In genomic region chr2:47313728-47314127, GRCh38 we compare ENCODE assay signal across 1 cellular context.
TF ChIP-seq lines count a peak whose summit lies in the region.

No MANE protein-coding gene starts in this region.

TF ChIP-seq in WTC11, 78 proteins besides CTCF, POLR2A, EP300 and RAD21:
- TF ChIP-seq ETV6 (CRISPR knock-in tag; IDR thresholded peaks at IDR 0.05) = no peak
- TF ChIP-seq SOX15 (CRISPR knock-in tag; IDR thresholded peaks at IDR 0.05) = no peak
- TF ChIP-seq OVOL2 (CRISPR knock-in tag; IDR thresholded peaks at IDR 0.05; ENCODE audit: borderline replicate concordance) = no peak
- no peak for TF ChIP-seq JUN (CRISPR knock-in tag; IDR thresholded peaks at IDR 0.05)
- TF ChIP-seq SMAD3 (CRISPR knock-in tag; IDR thresholded peaks at IDR 0.05; ENCODE audit: borderline replicate concordance) = no peak
- no peak for TF ChIP-seq MLX (CRISPR knock-in tag; IDR thresholded peaks at IDR 0.05)
- no peak for TF ChIP-seq ZNF281 (CRISPR knock-in tag; IDR thresholded peaks at IDR 0.05)
- TF ChIP-seq ZNF317 (CRISPR knock-in tag; IDR thresholded peaks at IDR 0.05; ENCODE audit: borderline replicate concordance, low read depth) = no peak
- TF ChIP-seq TP53 (CRISPR knock-in tag; IDR thresholded peaks at IDR 0.05) = no peak
- TF ChIP-seq MXD4 (CRISPR knock-in tag; IDR thresholded peaks at IDR 0.05; ENCODE audit: borderline replicate concordance) = no peak
- TF ChIP-seq GTF2I (CRISPR knock-in tag; conservative IDR thresholded peaks at IDR 0.05) = no peak
- no peak for TF ChIP-seq ELF4 (CRISPR knock-in tag; IDR thresholded peaks at IDR 0.05; ENCODE audit: low read depth)
- no peak for TF ChIP-seq JAZF1 (CRISPR knock-in tag; IDR thresholded peaks at IDR 0.05)
- TF ChIP-seq MYBL2 (CRISPR knock-in tag; IDR thresholded peaks at IDR 0.05) = no peak
- TF ChIP-seq, protein P1, sequence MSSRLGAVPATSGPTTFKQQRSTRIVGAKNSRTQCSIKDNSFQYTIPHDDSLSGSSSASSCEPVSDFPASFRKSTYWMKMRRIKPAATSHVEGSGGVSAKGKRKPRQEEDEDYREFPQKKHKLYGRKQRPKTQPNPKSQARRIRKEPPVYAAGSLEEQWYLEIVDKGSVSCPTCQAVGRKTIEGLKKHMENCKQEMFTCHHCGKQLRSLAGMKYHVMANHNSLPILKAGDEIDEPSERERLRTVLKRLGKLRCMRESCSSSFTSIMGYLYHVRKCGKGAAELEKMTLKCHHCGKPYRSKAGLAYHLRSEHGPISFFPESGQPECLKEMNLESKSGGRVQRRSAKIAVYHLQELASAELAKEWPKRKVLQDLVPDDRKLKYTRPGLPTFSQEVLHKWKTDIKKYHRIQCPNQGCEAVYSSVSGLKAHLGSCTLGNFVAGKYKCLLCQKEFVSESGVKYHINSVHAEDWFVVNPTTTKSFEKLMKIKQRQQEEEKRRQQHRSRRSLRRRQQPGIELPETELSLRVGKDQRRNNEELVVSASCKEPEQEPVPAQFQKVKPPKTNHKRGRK (CRISPR knock-in tag; IDR thresholded peaks at IDR 0.05; ENCODE audit: borderline replicate concordance) = no peak
- no peak for TF ChIP-seq SMAD4 (CRISPR knock-in tag; IDR thresholded peaks at IDR 0.05)
- no peak for TF ChIP-seq TEAD1 (CRISPR knock-in tag; IDR thresholded peaks at IDR 0.05)
- TF ChIP-seq ZNF532 (CRISPR knock-in tag; IDR thresholded peaks at IDR 0.05; ENCODE audit: borderline replicate concordance) = no peak
- TF ChIP-seq E2F1 (CRISPR knock-in tag; IDR thresholded peaks at IDR 0.05) = no peak
